1 cellular context compared by ENCODE assay signal in the genomic region with DNA sequence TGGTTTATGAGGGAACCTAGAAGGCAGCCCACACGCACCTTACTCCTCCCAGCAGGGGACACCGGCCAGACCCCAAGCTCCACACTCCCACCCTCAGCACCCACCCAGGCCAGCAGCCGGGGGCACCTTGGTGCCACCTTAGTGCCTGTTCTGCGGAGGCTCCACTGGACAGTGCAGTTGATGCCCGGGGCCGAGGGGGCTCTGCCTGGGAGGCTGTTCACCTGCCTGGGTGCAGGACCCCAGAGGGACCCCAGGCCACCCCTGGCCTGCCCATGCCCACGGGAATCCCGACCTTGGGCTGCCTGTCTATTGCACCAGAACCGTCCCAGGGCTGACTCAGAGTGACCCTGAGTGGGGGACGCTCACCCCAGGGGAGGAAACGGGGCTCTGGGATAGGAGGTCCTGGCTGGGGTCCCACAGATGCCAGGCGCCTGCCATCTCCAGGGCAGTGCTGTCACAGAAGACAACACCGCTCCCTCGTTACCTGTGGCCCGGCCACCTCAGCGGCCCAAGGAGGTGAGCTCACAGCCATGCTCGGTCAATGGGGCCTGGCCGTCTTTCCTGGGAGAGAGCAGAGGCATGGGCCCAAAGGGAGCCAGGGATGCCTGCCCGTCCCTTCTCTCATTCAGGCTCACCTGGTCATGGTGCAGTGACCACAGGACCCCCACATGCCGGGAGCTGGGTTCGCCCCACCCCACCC.
TF ChIP-seq lines count a peak whose summit lies in the region.

No MANE protein-coding gene starts in this region.

TF ChIP-seq in IMR-90, 13 proteins besides CTCF, POLR2A, EP300 and RAD21 (continued from another document):
- TF ChIP-seq, protein P1, sequence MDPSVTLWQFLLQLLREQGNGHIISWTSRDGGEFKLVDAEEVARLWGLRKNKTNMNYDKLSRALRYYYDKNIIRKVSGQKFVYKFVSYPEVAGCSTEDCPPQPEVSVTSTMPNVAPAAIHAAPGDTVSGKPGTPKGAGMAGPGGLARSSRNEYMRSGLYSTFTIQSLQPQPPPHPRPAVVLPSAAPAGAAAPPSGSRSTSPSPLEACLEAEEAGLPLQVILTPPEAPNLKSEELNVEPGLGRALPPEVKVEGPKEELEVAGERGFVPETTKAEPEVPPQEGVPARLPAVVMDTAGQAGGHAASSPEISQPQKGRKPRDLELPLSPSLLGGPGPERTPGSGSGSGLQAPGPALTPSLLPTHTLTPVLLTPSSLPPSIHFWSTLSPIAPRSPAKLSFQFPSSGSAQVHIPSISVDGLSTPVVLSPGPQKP (IDR thresholded peaks at IDR 0.05; ENCODE audit: borderline replicate concordance, low read depth, low read length): no peak
- no peak for TF ChIP-seq RFX5 (IDR thresholded peaks at IDR 0.05; ENCODE audit: low read depth, low read length)
- no peak for TF ChIP-seq SMC3 (IDR thresholded peaks at IDR 0.05; ENCODE audit: low read depth, low read length)
